In the genomic region with DNA sequence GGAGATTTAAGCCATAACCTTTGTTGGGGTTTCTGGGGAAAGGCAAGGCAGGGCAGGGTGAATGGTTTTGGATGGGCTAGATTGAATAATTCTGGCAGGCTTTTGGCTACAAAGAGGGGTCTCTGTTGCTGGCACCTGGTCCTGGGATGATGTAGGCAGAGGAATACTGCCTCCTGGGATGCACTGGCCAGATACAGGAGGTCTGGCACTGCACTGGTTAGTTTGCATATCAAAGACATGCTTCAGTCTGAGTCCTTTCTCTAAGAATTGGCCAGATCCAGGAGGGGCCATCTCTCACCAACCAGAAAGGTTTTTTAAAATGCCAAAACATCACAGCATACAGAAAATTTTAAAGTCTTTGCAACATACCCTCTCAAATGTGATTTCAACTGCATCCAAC, we compare ENCODE assay signal across 25 cellular contexts. TPM values are rescaled to one million over a fixed set of nuclear protein-coding genes. Genes with fewer than 3 reads are reported as not detected.
A peak's percentile ranks its signal among the peaks of the same experiment; 100 is the strongest.
DNase-seq lines count a peak whose midpoint lies in the region; ATAC-seq, FAIRE-seq and TF ChIP-seq lines count a peak whose summit lies in the region.
"Had no signal": no experiment of that assay in that cellular context is flagged by ENCODE, and none has a peak within 500 bp of the region (broad histone marks: within the 10 kb centered on the region; RNA-seq: fewer than 3 reads in every experiment).

No MANE protein-coding gene starts in this region.

- H3K79me2 ChIP-seq in HepG2 (ENCODE audit: insufficient read depth, low read length) (no peaks in the 10 kb centered on the region), endothelial cell of umbilical vein (ENCODE audit: control insufficient read depth, insufficient read depth, low read length) (no peaks in the 10 kb centered on the region), trophoblast cell (ENCODE audit: control insufficient read depth, insufficient read depth, low read length, poor library complexity) (peaks cover 2% of the 10 kb centered on the region)

- FAIRE-seq in HepG2 (lab: Jason Lieb, UNC): no peak
- peak; percentile 44 for FAIRE-seq in endothelial cell of umbilical vein (lab: Jason Lieb, UNC)
- FAIRE-seq: endometrium, H54, TTC549 had no signal

- BruUV-seq in HepG2 (replicated peaks; lab: Mats Ljungman, UMichigan) (no TSS peak), endothelial cell of umbilical vein (replicated peaks; lab: Mats Ljungman, UMichigan) (no TSS peak)

- H3K9me3 ChIP-seq in HepG2 (ENCODE audit: low read length) (no peaks in the 10 kb centered on the region), right lobe of liver (no peaks in the 10 kb centered on the region), endothelial cell of umbilical vein (replicated peaks; ENCODE audit: control insufficient read depth, insufficient read depth, low read length) (no peaks in the 10 kb centered on the region), trophoblast cell (ENCODE audit: insufficient read depth, low read depth, low read length) (no peaks in the 10 kb centered on the region), aorta (ENCODE audit: control insufficient read depth, low read length) (no peaks in the 10 kb centered on the region)

- intact Hi-C loops in HepG2 (cut with micrococcal nuclease; ENCODE audit: unreplicated experiment) (no loop called here), right lobe of liver (cut with DNase I) (no loop called here), endothelial cell of umbilical vein (cut with micrococcal nuclease) (loop anchor here (1.0 to 2.0 kb wide), 5 partner anchors 28 to 281 kb away; a partner anchor contains a TSS), aorta (cut with DNase I) (loop anchor here (2.0 to 5.0 kb wide), 3 partner anchors 17 to 91 kb away; no protein-coding TSS in a partner anchor)

- H3K79me1 ChIP-seq in trophoblast cell (ENCODE audit: low read length): peaks cover 13% of the 10 kb centered on the region

- no peak for ATAC-seq in HepG2
- no peak for ATAC-seq in right lobe of liver
- ATAC-seq in aorta (ENCODE audit: low FRiP score): no peak
- ATAC-seq in GM19324 (IDR thresholded peaks at IDR 0.05; ENCODE audit: low FRiP score, unreplicated experiment): no peak

- CTCF ChIA-PET in HepG2 (lab: Yijun Ruan, JAX; ENCODE audit: low intra/inter-chr PET ratio, low total read pairs) (no interaction called here), endothelial cell of umbilical vein (lab: Charles Lee) (interaction anchor here (1.8 to 2.0 kb wide), 2 partner anchors 21 to 32 kb away, joined by 6 to 7 read pairs; no protein-coding TSS in a partner anchor)

- H3K4me2 ChIP-seq in HepG2 (ENCODE audit: low read depth, low read length): peak overlapping the region; percentile 51; the same call in 1 of the 2 replicates
- H3K4me2 ChIP-seq in endothelial cell of umbilical vein (ENCODE audit: insufficient read depth, low read length): peak overlapping the region; percentile 21
- H3K4me2 ChIP-seq in trophoblast cell (ENCODE audit: low read length): no peak overlapping the region
- H3K4me2 ChIP-seq: neural progenitor cell had no signal

- dilution Hi-C loops in endothelial cell of umbilical vein (cut with MboI; ENCODE audit: extremely low pct_ligation_motif_present, low sequenced_read_pairs): no loop called here

- no peak overlapping the region for H2BK5ac ChIP-seq in trophoblast cell (ENCODE audit: low read depth, low read length, poor library complexity)

- H3K4me3 ChIP-seq in HepG2 (replicated peaks in 1 of 3; ENCODE audit: insufficient read depth in 1 of 3, low read depth in 2 of 3, low read length in 3 of 3) (no peak overlapping the region), right lobe of liver (no peak overlapping the region), endothelial cell of umbilical vein (replicated peaks in 1 of 3; ENCODE audit: insufficient read depth in 1 of 3, low read depth in 1 of 3, low read length in 3 of 3) (no peak overlapping the region), trophoblast cell (ENCODE audit: low read depth, low read length) (no peak overlapping the region), aorta (ENCODE audit: low read length in 2 of 2) (no peak overlapping the region)
- H3K4me3 ChIP-seq: neural progenitor cell had no signal

- H2AK5ac ChIP-seq in trophoblast cell (ENCODE audit: low read length): peak overlapping the region; percentile 82

- no peak overlapping the region for H3K18ac ChIP-seq in trophoblast cell (ENCODE audit: low read length)

- in situ Hi-C loops in HepG2 (cut with HindIII; ENCODE audit: extremely low pct_ligation_motif_present, low pct_unique_long_range_greater_than_20kb): no loop called here

- no peak overlapping the region for H3K4ac ChIP-seq in trophoblast cell (ENCODE audit: low read depth, low read length)

- H2BK12ac ChIP-seq in trophoblast cell (ENCODE audit: low read length): peak overlapping the region; percentile 42

- H4K20me1 ChIP-seq in HepG2 (ENCODE audit: insufficient read depth, low read length) (no peaks in the 10 kb centered on the region), endothelial cell of umbilical vein (replicated peaks; ENCODE audit: control insufficient read depth, extremely low read depth, insufficient read depth, low read length) (no peaks in the 10 kb centered on the region)

- no peak overlapping the region for H2AFZ ChIP-seq in HepG2 (ENCODE audit: low read length)
- H2AFZ ChIP-seq in endothelial cell of umbilical vein (ENCODE audit: low read depth, low read length): no peak overlapping the region
- no peak overlapping the region for H2AFZ ChIP-seq in trophoblast cell (ENCODE audit: insufficient read depth, low read length, poor library complexity)
- H2AFZ ChIP-seq: neural progenitor cell had no signal

- TF ChIP-seq RAD21 in HepG2 (CRISPR knock-in tag; IDR thresholded peaks at IDR 0.05): no peak

- H3K36me3 ChIP-seq in HepG2 (replicated peaks in 1 of 2; ENCODE audit: control insufficient read depth in 1 of 2, insufficient read depth in 2 of 2, low read length in 2 of 2) (no peaks in the 10 kb centered on the region), right lobe of liver (no peaks in the 10 kb centered on the region), endothelial cell of umbilical vein (ENCODE audit: control insufficient read depth in 2 of 2, extremely low read depth in 1 of 2, insufficient read depth in 2 of 2, low read length in 2 of 2) (no peaks in the 10 kb centered on the region), trophoblast cell (ENCODE audit: control insufficient read depth in 1 of 2, insufficient read depth in 2 of 2, low read length in 2 of 2) (no peaks in the 10 kb centered on the region), aorta (ENCODE audit: control insufficient read depth in 1 of 2, insufficient read depth in 2 of 2, low read length in 1 of 2) (no peaks in the 10 kb centered on the region)
- H3K36me3 ChIP-seq: neural progenitor cell had no signal

- no peak overlapping the region for H2BK120ac ChIP-seq in trophoblast cell (ENCODE audit: insufficient read depth, low read length, poor library complexity)

- peak overlapping the region; percentile 67 for H4K91ac ChIP-seq in trophoblast cell (ENCODE audit: low read depth, low read length)

- no peak overlapping the region for H3K9ac ChIP-seq in HepG2 (ENCODE audit: insufficient read depth, low read depth, low read length)
- peak overlapping the region; percentile 62 for H3K9ac ChIP-seq in endothelial cell of umbilical vein (replicated peaks; ENCODE audit: extremely low read depth, insufficient read depth, low read length)
- H3K9ac ChIP-seq in trophoblast cell (ENCODE audit: low read length): no peak overlapping the region
- H3K9ac ChIP-seq: neural progenitor cell had no signal

- peaks cover 0 to 8% of the 10 kb centered on the region in 2 experiments; a peak in 1 of 5 replicates for H3K27me3 ChIP-seq in HepG2 (ENCODE audit: control insufficient read depth in 1 of 2, insufficient read depth in 2 of 2, low read length in 2 of 2)
- H3K27me3 ChIP-seq in right lobe of liver: no peaks in the 10 kb centered on the region
- H3K27me3 ChIP-seq in endothelial cell of umbilical vein (ENCODE audit: control insufficient read depth in 2 of 2, insufficient read depth in 2 of 2, low read length in 2 of 2): no peaks in the 10 kb centered on the region
- H3K27me3 ChIP-seq in trophoblast cell (ENCODE audit: insufficient read depth, low read length): no peaks in the 10 kb centered on the region
- H3K27me3 ChIP-seq in aorta (ENCODE audit: control insufficient read depth in 1 of 2, insufficient read depth in 2 of 2, low read length in 1 of 2): no peaks in the 10 kb centered on the region
- H3K27me3 ChIP-seq: neural progenitor cell had no signal

- TF ChIP-seq CTCF in HepG2 (CRISPR knock-in tag; IDR thresholded peaks at IDR 0.05): no peak
- TF ChIP-seq CTCF in right lobe of liver (IDR thresholded peaks at IDR 0.05): no peak
- no peak for TF ChIP-seq CTCF in endothelial cell of umbilical vein (IDR thresholded peaks at IDR 0.05; ENCODE audit: extremely low read depth in 1 of 2, insufficient read depth in 1 of 2, low read depth in 1 of 2, low read length in 2 of 2)

- TF ChIP-seq POLR2A in HepG2 (IDR thresholded peaks at IDR 0.05; ENCODE audit: insufficient read depth in 1 of 2, low read depth in 2 of 2, low read length in 2 of 2) (no peak), right lobe of liver (IDR thresholded peaks at IDR 0.05) (no peak), endothelial cell of umbilical vein (IDR thresholded peaks at IDR 0.05; ENCODE audit: low read depth, low read length) (no peak)

- TF ChIP-seq EP300 in HepG2 (IDR thresholded peaks at IDR 0.05; ENCODE audit: low read depth in 2 of 2, low read length in 2 of 2): no peak
- TF ChIP-seq EP300 in HepG2 (CRISPR knock-in tag; IDR thresholded peaks at IDR 0.05; ENCODE audit: borderline replicate concordance): no peak

- H3K14ac ChIP-seq in trophoblast cell (ENCODE audit: low read length): peak overlapping the region; percentile 24

- POLR2A ChIA-PET in HepG2 (lab: Yijun Ruan, JAX) (no interaction called here), endothelial cell of umbilical vein (lab: Charles Lee) (no interaction called here)

- no peak overlapping the region for H3K23ac ChIP-seq in trophoblast cell (ENCODE audit: low read length)

- DNase-seq in HepG2 (ENCODE audit: low spot score) (no peak), right lobe of liver (no peak), endothelial cell of umbilical vein (ENCODE audit: low read depth, low spot score) (no peak), trophoblast cell (no peak), aorta (no peak), amygdala (lab: John Stamatoyannopoulos, UW) (no peak), NCI-H146 (lab: John Stamatoyannopoulos, UW) (no peak)
- DNase-seq: activated naive CD4-positive, alpha-beta T cell treated with anti-CD3 and anti-CD28 coated beads, Interleukin-2, amount 50 U/mL, for 16 hours; NCI-H1105; NCI-H446 treated with DMSO at 0.1 percent for 48 hours; SHP77 treated with DMSO at 0.1 percent for 48 hours; stimulated activated naive CD4-positive, alpha-beta T cell treated with Interleukin-2 at 50 U/mL for 16 hours; T-cell had no signal

- H4K12ac ChIP-seq in trophoblast cell (ENCODE audit: low read depth, low read length): no peak overlapping the region

- no peak overlapping the region for H4K8ac ChIP-seq in trophoblast cell (ENCODE audit: low read depth, low read length)

- H3K4me1 ChIP-seq in HepG2 (ENCODE audit: insufficient read depth, low read length) (peaks cover 24% of the 10 kb centered on the region), right lobe of liver (no peaks in the 10 kb centered on the region), endothelial cell of umbilical vein (ENCODE audit: control insufficient read depth, extremely low read depth, insufficient read depth, low read length) (peaks cover 40% of the 10 kb centered on the region), trophoblast cell (ENCODE audit: control insufficient read depth in 1 of 2, insufficient read depth in 2 of 2, low read length in 2 of 2) (peaks cover 6 to 10% of the 10 kb centered on the region in 2 experiments), aorta (ENCODE audit: control insufficient read depth in 1 of 2, insufficient read depth in 2 of 2, low read length in 2 of 2) (peaks cover 15 to 19% of the 10 kb centered on the region in 2 donors)

- no peak overlapping the region for H3K27ac ChIP-seq in HepG2 (ENCODE audit: extremely low read length, insufficient read depth, low read length)
- H3K27ac ChIP-seq in right lobe of liver: no peak overlapping the region
- H3K27ac ChIP-seq in endothelial cell of umbilical vein (ENCODE audit: insufficient read depth, low read depth, low read length): peak overlapping the region; percentile 90
- no peak overlapping the region for H3K27ac ChIP-seq in trophoblast cell (ENCODE audit: low read depth, low read length)
- peak overlapping the region; percentile 81 to 97 for H3K27ac ChIP-seq in aorta (ENCODE audit: low read depth in 1 of 2, low read length in 2 of 2)
- H3K27ac ChIP-seq: C4-2B, neural progenitor cell had no signal

- no peaks in the 10 kb centered on the region for H3K9me1 ChIP-seq in endothelial cell of umbilical vein (replicated peaks; ENCODE audit: control insufficient read depth, extremely low read depth, insufficient read depth, low read length)

RNA-seq across cellular contexts. Expression of a gene that starts 8.0 kb away (rescaled TPM):
- total RNA-seq in HepG2 (2016; rRNA removed; fragmentation: Illumina TruSeq; extraction: Trizol): not detected in 2 replicates
- total RNA-seq in HepG2 (2016; cell fraction: cytosol; rRNA removed; fragmentation: Illumina TruSeq; extraction: Trizol; ENCODE audit: low read depth): not detected in 2 replicates
- not detected in 2 replicates for total RNA-seq in HepG2 (2016; cell fraction: insoluble cytoplasmic fraction; rRNA removed; fragmentation: Illumina TruSeq; extraction: Trizol)
- not detected in 2 replicates for total RNA-seq in HepG2 (2016; cell fraction: membrane; rRNA removed; fragmentation: Illumina TruSeq; extraction: Trizol)
- total RNA-seq in HepG2 (2016; cell fraction: nucleus; rRNA removed; fragmentation: Illumina TruSeq; extraction: Trizol): not detected in 2 replicates
- polyA plus RNA-seq in HepG2 (2011; rRNA removed): not detected in 2 replicates
- polyA plus RNA-seq in HepG2 (2011; cell fraction: cytosol; rRNA removed): not detected in 2 replicates
- polyA plus RNA-seq in HepG2 (2011; cell fraction: nucleus; rRNA removed): not detected in 2 replicates
- not detected in 2 replicates for polyA plus RNA-seq in HepG2 (2012)
- polyA plus RNA-seq in HepG2 (2016; cell fraction: cytosol; fragmentation: Illumina TruSeq; extraction: Trizol; ENCODE audit: low read depth): not detected in 2 replicates
- not detected in 2 replicates for polyA plus RNA-seq in HepG2 (2016; cell fraction: insoluble cytoplasmic fraction; fragmentation: Illumina TruSeq; extraction: Trizol; ENCODE audit: low read depth)
- not detected in 2 replicates for polyA plus RNA-seq in HepG2 (2016; cell fraction: membrane; fragmentation: Illumina TruSeq; extraction: Trizol; ENCODE audit: low read depth)
- not detected in 2 replicates for polyA plus RNA-seq in HepG2 (2016; cell fraction: nucleus; fragmentation: Illumina TruSeq; extraction: Trizol; ENCODE audit: insufficient read depth, low read depth)
- not detected in 2 replicates for polyA minus RNA-seq in HepG2 (2011; rRNA and poly(A)+ RNA removed; ENCODE audit: low replicate concordance)
- polyA minus RNA-seq in HepG2 (2011; cell fraction: cytosol; rRNA and poly(A)+ RNA removed): not detected in 2 replicates
- polyA minus RNA-seq in HepG2 (2011; cell fraction: nucleus; rRNA and poly(A)+ RNA removed): not detected in 2 replicates
- total RNA-seq in right lobe of liver: under 1 TPM in 3 of 6 experiments, not detected in 3; 0.24 to 0.44 (median 0.30) TPM
- 27.2 and 30.2 TPM in 2 replicates for total RNA-seq in endothelial cell of umbilical vein
- 23.8 and 27.2 TPM in 2 replicates for polyA plus RNA-seq in endothelial cell of umbilical vein
- 30.8 and 32.6 TPM in 2 replicates for polyA plus RNA-seq in endothelial cell of umbilical vein (2011; cell fraction: cytosol; rRNA removed)
- polyA plus RNA-seq in endothelial cell of umbilical vein (2011; cell fraction: nucleus; rRNA removed): 31.0 and 31.2 TPM in 2 replicates
- 54.9 and 80.5 TPM in 2 replicates for polyA plus RNA-seq in endothelial cell of umbilical vein (2012)
- 20.8 and 21.5 TPM in 2 replicates for polyA minus RNA-seq in endothelial cell of umbilical vein
- not detected for polyA minus RNA-seq in endothelial cell of umbilical vein (2011; cell fraction: cytosol; rRNA and poly(A)+ RNA removed)
- 14.2 and 14.3 TPM in 2 replicates for polyA minus RNA-seq in endothelial cell of umbilical vein (2011; cell fraction: nucleus; rRNA and poly(A)+ RNA removed)
- polyA plus RNA-seq in trophoblast cell (2013): 0.58 and 0.63 TPM in 2 replicates
- total RNA-seq in aorta: 100 to 1,000 TPM; 146 to 188 TPM
- 100 to 1,000 TPM in 1 of 2 donors, 10 to 100 TPM in 1; 60.2 to 164 TPM for polyA plus RNA-seq in aorta
- total RNA-seq: A673; activated CD8-positive, alpha-beta memory T cell treated with anti-CD3 and anti-CD28 coated beads for 36 hours; PC-3; T-cell had no signal

RNA-seq across cellular contexts. Expression of a gene that starts 34.4 kb away (rescaled TPM):
- total RNA-seq in HepG2 (2016; rRNA removed; fragmentation: Illumina TruSeq; extraction: Trizol): not detected in 2 replicates
- not detected in 2 replicates for total RNA-seq in HepG2 (2016; cell fraction: cytosol; rRNA removed; fragmentation: Illumina TruSeq; extraction: Trizol; ENCODE audit: low read depth)
- total RNA-seq in HepG2 (2016; cell fraction: insoluble cytoplasmic fraction; rRNA removed; fragmentation: Illumina TruSeq; extraction: Trizol): not detected in 2 replicates
- total RNA-seq in HepG2 (2016; cell fraction: membrane; rRNA removed; fragmentation: Illumina TruSeq; extraction: Trizol): not detected in 2 replicates
- not detected in 2 replicates for total RNA-seq in HepG2 (2016; cell fraction: nucleus; rRNA removed; fragmentation: Illumina TruSeq; extraction: Trizol)
- polyA plus RNA-seq in HepG2 (2011; rRNA removed): not detected in 2 replicates
- not detected in 2 replicates for polyA plus RNA-seq in HepG2 (2011; cell fraction: cytosol; rRNA removed)
- polyA plus RNA-seq in HepG2 (2011; cell fraction: nucleus; rRNA removed): not detected in 2 replicates
- polyA plus RNA-seq in HepG2 (2012): not detected in 2 replicates
- not detected in 2 replicates for polyA plus RNA-seq in HepG2 (2016; cell fraction: cytosol; fragmentation: Illumina TruSeq; extraction: Trizol; ENCODE audit: low read depth)
- polyA plus RNA-seq in HepG2 (2016; cell fraction: insoluble cytoplasmic fraction; fragmentation: Illumina TruSeq; extraction: Trizol; ENCODE audit: low read depth): not detected in 2 replicates
- not detected in 2 replicates for polyA plus RNA-seq in HepG2 (2016; cell fraction: membrane; fragmentation: Illumina TruSeq; extraction: Trizol; ENCODE audit: low read depth)
- polyA plus RNA-seq in HepG2 (2016; cell fraction: nucleus; fragmentation: Illumina TruSeq; extraction: Trizol; ENCODE audit: insufficient read depth, low read depth): not detected in 2 replicates
- polyA minus RNA-seq in HepG2 (2011; rRNA and poly(A)+ RNA removed; ENCODE audit: low replicate concordance): not detected in 2 replicates
- not detected in 2 replicates for polyA minus RNA-seq in HepG2 (2011; cell fraction: cytosol; rRNA and poly(A)+ RNA removed)
- not detected in 2 replicates for polyA minus RNA-seq in HepG2 (2011; cell fraction: nucleus; rRNA and poly(A)+ RNA removed)
- total RNA-seq in right lobe of liver: under 1 TPM in 1 of 6 experiments, not detected in 5; 0.37 TPM
- total RNA-seq in endothelial cell of umbilical vein: not detected in 2 replicates
- polyA plus RNA-seq in endothelial cell of umbilical vein: not detected in 2 replicates
- polyA plus RNA-seq in endothelial cell of umbilical vein (2011; cell fraction: cytosol; rRNA removed): not detected in 2 replicates
- not detected in 2 replicates for polyA plus RNA-seq in endothelial cell of umbilical vein (2011; cell fraction: nucleus; rRNA removed)
- not detected in 2 replicates for polyA plus RNA-seq in endothelial cell of umbilical vein (2012)
- polyA minus RNA-seq in endothelial cell of umbilical vein: not detected in 2 replicates
- not detected for polyA minus RNA-seq in endothelial cell of umbilical vein (2011; cell fraction: cytosol; rRNA and poly(A)+ RNA removed)
- polyA minus RNA-seq in endothelial cell of umbilical vein (2011; cell fraction: nucleus; rRNA and poly(A)+ RNA removed): not detected in 2 replicates
- 0.12 TPM in 1 of 2 replicates, not detected in the other for polyA plus RNA-seq in trophoblast cell (2013)
- total RNA-seq in aorta: under 1 TPM in 1 of 2 donors, not detected in 1; 0.24 TPM
- polyA plus RNA-seq in aorta: not detected
- total RNA-seq: A673; activated CD8-positive, alpha-beta memory T cell treated with anti-CD3 and anti-CD28 coated beads for 36 hours; liver; PC-3; pulmonary artery endothelial cell; T-cell had no signal
- polyA plus RNA-seq: urinary bladder had no signal

Comparison
In these comparisons a context has a peak if more than half of its experiments do, and no peak if none do; other contexts are left out.
1. H3K27ac ChIP-seq: peak in endothelial cell of umbilical vein (single experiment) and aorta (2 of 2); none in HepG2 (single experiment), right lobe of liver (0 of 3) and trophoblast cell (single experiment).
2. RNA of a gene that starts 8.0 kb away (total RNA-seq): 146 to 188 TPM in aorta and 27.2 to 30.2 TPM in endothelial cell of umbilical vein; 0.24 to 0.44 TPM in right lobe of liver and not detected in HepG2; every median in the first group is over 10 times any median in the second.
3. intact Hi-C loops: an anchor here in endothelial cell of umbilical vein (1.0 to 2.0 kb wide) and aorta (2.0 to 5.0 kb wide); none called in HepG2 and right lobe of liver.